Comparison of ENCODE assay signal across 11 cellular contexts in the genomic region with DNA sequence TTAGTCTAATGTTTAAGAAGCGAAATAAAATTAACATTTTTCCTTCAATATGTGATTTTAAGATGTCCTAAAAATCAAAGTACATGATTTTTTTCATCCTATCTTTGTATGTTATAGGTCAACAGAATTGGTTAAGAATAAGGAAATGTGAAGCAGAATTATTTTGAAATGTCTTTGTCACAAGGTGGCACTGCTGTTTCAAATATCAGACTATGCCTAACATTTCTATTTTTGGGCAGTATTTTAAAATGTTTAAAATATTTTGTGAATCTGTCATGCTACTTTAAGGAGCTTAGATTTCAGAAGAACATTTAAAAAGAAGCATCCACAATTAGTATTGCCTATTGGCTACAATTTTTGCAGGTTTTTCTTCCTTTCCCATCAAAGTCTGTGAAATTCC. TPM values are rescaled to one million over a fixed set of nuclear protein-coding genes. Genes with fewer than 3 reads are reported as not detected.
DNase-seq lines count a peak whose midpoint lies in the region; ATAC-seq, FAIRE-seq and TF ChIP-seq lines count a peak whose summit lies in the region.
"Had no signal": no experiment of that assay in that cellular context is flagged by ENCODE, and none has a peak within 500 bp of the region (broad histone marks: within the 10 kb centered on the region; RNA-seq: fewer than 3 reads in every experiment).

No MANE protein-coding gene starts in this region.

- no peak for FAIRE-seq in A549 (lab: Jason Lieb, UNC)

- no peak overlapping the region for H3K4me2 ChIP-seq in A549

- DNase-seq in A549 (ENCODE audit: low read depth in 1 of 2, low spot score in 1 of 2) (peak in 1 of 2 experiments; percentile 2), GM10248 (ENCODE audit: extremely low spot score) (no peak), NCI-H82 treated with DMSO at 0.1 percent for 48 hours (lab: John Stamatoyannopoulos, UW; ENCODE audit: unreplicated experiment) (peak; percentile 9), fibroblast of mammary gland (ENCODE audit: low read depth) (peak; percentile 1), islet precursor cell (no peak)
- DNase-seq: activated naive CD4-positive, alpha-beta T cell; RPMI8226 had no signal

- POLR2A ChIA-PET in A549 (lab: Yijun Ruan, JAX) (no interaction called here), GM10248 (lab: Yijun Ruan, JAX) (no interaction called here)

- H3K9me3 ChIP-seq in A549 = no peaks in the 10 kb centered on the region
- H3K9me3 ChIP-seq: HAP-1 had no signal

- peak; percentile 26; the same call in 2 of the 3 replicates for TF ChIP-seq CTCF in A549 (IDR thresholded peaks at IDR 0.05)
- peak; percentile 34 for TF ChIP-seq CTCF in GM10248 (IDR thresholded peaks at IDR 0.05; ENCODE audit: control extremely low read depth, extremely low read depth, low read depth, missing control alignments)
- TF ChIP-seq CTCF in fibroblast of mammary gland (conservative IDR thresholded peaks at IDR 0.05; ENCODE audit: control insufficient read depth, insufficient read depth, low read depth, low read length) = no peak

- no peak for TF ChIP-seq EP300 in A549 (IDR thresholded peaks at IDR 0.05)

- H3K4me1 ChIP-seq in A549 = no peaks in the 10 kb centered on the region
- H3K4me1 ChIP-seq: HAP-1 had no signal

- H3K4me3 ChIP-seq in A549 (no peak overlapping the region), fibroblast of mammary gland (ENCODE audit: control insufficient read depth, low read depth, low read length) (no peak overlapping the region)
- H3K4me3 ChIP-seq: HAP-1 had no signal

- CTCF ChIA-PET in A549 (lab: Yijun Ruan, JAX) = no interaction called here
- CTCF ChIA-PET in GM10248 (lab: Yijun Ruan, JAX) = interaction anchor here (1.1 to 3.1 kb wide), 2 partner anchors 28 to 344 kb away, joined by 3 to 16 read pairs; no protein-coding TSS in a partner anchor

- no peak for ATAC-seq in A549
- ATAC-seq in GM18909 (IDR thresholded peaks at IDR 0.05; ENCODE audit: poor library complexity, unreplicated experiment) = no peak
- no peak for ATAC-seq in HG03097 (IDR thresholded peaks at IDR 0.05; ENCODE audit: low FRiP score, unreplicated experiment)
- ATAC-seq in GM19395 (IDR thresholded peaks at IDR 0.05; ENCODE audit: unreplicated experiment) = no peak

- 0% methylated on average over 1 of the region's 1 CpG for WGBS in A549 (ENCODE audit: missing lambda C conversion rate)

- no peak for TF ChIP-seq POLR2A in A549 (IDR thresholded peaks at IDR 0.05; ENCODE audit: low read length)

- peak; percentile 41 to 45; a peak in 4 of 5 replicates for TF ChIP-seq RAD21 in A549 (conservative IDR thresholded peaks at IDR 0.05 in 1 of 2, IDR thresholded peaks at IDR 0.05 in 1 of 2)

- H3K27ac ChIP-seq in A549 = no peak overlapping the region

TF ChIP-seq in A549, 52 proteins besides CTCF, POLR2A, EP300 and RAD21:
- TF ChIP-seq NR3C1 (IDR thresholded peaks at IDR 0.05) = no peak
- peak; percentile 21; the same call in 1 of the 3 replicates for TF ChIP-seq SMC3 (IDR thresholded peaks at IDR 0.05)
TF ChIP-seq in A549: peak in this region for 1.

RNA-seq across cellular contexts. Expression of a gene that starts 38.7 kb away (rescaled TPM):
- polyA plus RNA-seq in A549 (2011; rRNA removed) = not detected in 2 replicates
- not detected in 2 replicates for polyA plus RNA-seq in A549 (2012; cell fraction: cytosol; rRNA removed)
- polyA plus RNA-seq in A549 (2012; cell fraction: nucleus; rRNA removed) = not detected in 2 replicates
- not detected in 3 replicates for polyA plus RNA-seq in A549 (2017; fragmentation: RNase III; extraction: RNeasy Plus Mini Kit Qiagen cat#74134 plus additional on column Dnase treatment)
- polyA minus RNA-seq in A549 (2011; rRNA and poly(A)+ RNA removed) = not detected in 2 replicates

Comparison
In these comparisons a context has a peak if more than half of its experiments do, and no peak if none do; other contexts are left out.
1. DNase-seq: peak in NCI-H82 treated with DMSO at 0.1 percent for 48 hours (single experiment) and fibroblast of mammary gland (single experiment); none in GM10248 (single experiment) and islet precursor cell (single experiment).